In the genomic region with DNA sequence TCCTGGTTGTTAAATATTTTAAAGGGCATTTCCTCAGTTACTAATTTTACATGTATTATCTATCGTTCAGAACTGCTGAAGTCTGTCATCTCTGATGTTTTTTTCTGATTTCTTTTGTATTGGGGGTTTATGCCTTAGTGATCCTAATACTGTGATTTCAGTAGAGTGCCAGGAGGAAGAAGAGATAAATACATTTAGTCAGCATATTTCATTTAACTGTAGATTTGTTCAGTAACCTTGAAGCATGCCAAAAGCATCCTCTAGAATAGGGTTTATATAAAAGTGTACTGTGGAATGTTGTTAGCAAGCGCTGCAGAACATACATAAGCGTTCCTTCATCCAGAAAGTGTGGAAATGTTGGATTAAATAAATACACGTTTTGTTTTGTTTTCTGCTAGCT, we compare ENCODE assay signal across 28 cellular contexts.
"Had no signal": no experiment of that assay in that cellular context is flagged by ENCODE, and none has a peak within 500 bp of the region (broad histone marks: within the 10 kb centered on the region; RNA-seq: fewer than 3 reads in every experiment).

No MANE protein-coding gene starts in this region.

- FAIRE-seq: endometrium, endothelial cell of umbilical vein, frontal cortex had no signal

- H3K4me3 ChIP-seq: colonic mucosa, coronary artery, dorsolateral prefrontal cortex, esophagus muscularis mucosa, esophagus squamous epithelium, gastrocnemius medialis, gastroesophageal sphincter, heart left ventricle, heart right ventricle, hepatocyte had no signal

- H3K36me3 ChIP-seq: colonic mucosa, esophagus muscularis mucosa, esophagus squamous epithelium, gastrocnemius medialis, gastroesophageal sphincter, heart left ventricle, heart right ventricle had no signal

- ATAC-seq: effector memory CD8-positive, alpha-beta T cell; esophagus mucosa; foreskin keratinocyte; gastrocnemius medialis; gastroesophageal sphincter; heart left ventricle; heart right ventricle had no signal

- H2AFZ ChIP-seq: hepatocyte had no signal

- H3K4me2 ChIP-seq: hepatocyte had no signal

- DNase-seq: colonic mucosa; cortex of kidney; dermis blood vessel endothelial cell; dorsolateral prefrontal cortex; effector CD4-positive, alpha-beta T cell; effector CD8-positive, alpha-beta T cell; effector memory CD4-positive, alpha-beta T cell; effector memory CD8-positive, alpha-beta T cell; endodermal cell; erythroblast; esophagus squamous epithelium; foreskin fibroblast; foreskin keratinocyte; foreskin melanocyte; gastrocnemius medialis; glutamatergic neuron; head of caudate nucleus; heart left ventricle; heart right ventricle had no signal

- H3K4me1 ChIP-seq: colonic mucosa, esophagus squamous epithelium, foreskin keratinocyte, gastrocnemius medialis had no signal

- H3K9me3 ChIP-seq: colonic mucosa, esophagus muscularis mucosa, esophagus squamous epithelium, gastrocnemius medialis, gastroesophageal sphincter, heart left ventricle had no signal

- H3K27ac ChIP-seq: colonic mucosa, coronary artery, dorsolateral prefrontal cortex, epithelial cell of prostate, esophagus muscularis mucosa, esophagus squamous epithelium, foreskin keratinocyte, gastrocnemius medialis, gastroesophageal sphincter, heart left ventricle, heart right ventricle, hepatocyte had no signal

- H3K27me3 ChIP-seq: colonic mucosa, dorsolateral prefrontal cortex, esophagus muscularis mucosa, esophagus squamous epithelium, foreskin keratinocyte, gastrocnemius medialis, gastroesophageal sphincter, heart left ventricle, heart right ventricle, hepatocyte had no signal

- H3K79me2 ChIP-seq: hepatocyte had no signal
